8 cellular contexts compared by ENCODE assay signal in the genomic region with DNA sequence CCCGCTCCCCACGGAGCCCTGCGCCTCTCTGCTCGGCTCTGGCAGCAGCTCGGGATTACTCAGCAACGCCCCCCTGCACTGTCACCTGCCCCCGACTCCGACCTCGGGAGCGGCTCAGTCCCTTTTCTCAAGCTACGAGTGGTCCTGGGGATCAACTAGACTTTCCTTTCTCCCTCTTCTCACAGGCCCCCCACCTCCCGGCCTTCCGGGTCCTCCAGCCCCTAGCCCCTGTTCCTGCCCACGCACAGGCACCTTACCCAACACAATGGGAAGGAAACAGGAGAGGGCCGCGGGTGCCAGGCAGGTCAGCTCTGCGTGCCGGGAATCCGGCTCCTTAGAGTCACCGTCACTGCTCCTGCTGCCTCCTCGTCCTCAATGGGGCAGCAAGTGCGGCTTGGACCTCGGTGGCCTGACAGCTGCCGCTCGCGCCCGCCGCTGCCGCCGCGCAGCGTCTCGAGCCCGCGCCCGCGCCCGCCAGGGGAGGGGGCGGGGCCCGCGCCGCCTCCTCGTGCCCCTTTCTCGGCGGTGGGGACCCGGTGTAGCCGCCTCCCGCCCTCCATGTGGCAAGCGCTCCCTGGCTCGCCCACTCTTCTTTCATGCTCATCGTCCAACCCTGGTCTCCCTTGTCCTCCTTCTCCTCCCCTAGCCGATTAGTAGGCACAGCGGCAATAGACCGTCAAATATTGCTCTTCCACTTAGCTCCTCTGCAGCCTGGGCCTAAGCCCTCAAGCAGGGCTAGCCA. TPM values are rescaled to one million over a fixed set of nuclear protein-coding genes. Genes with fewer than 3 reads are reported as not detected.
A peak's percentile ranks its signal among the peaks of the same experiment; 100 is the strongest.
DNase-seq lines count a peak whose midpoint lies in the region; ATAC-seq, FAIRE-seq and TF ChIP-seq lines count a peak whose summit lies in the region.

A gene with protein sequence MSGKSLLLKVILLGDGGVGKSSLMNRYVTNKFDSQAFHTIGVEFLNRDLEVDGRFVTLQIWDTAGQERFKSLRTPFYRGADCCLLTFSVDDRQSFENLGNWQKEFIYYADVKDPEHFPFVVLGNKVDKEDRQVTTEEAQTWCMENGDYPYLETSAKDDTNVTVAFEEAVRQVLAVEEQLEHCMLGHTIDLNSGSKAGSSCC (minus strand): TSS at position 455 of the 742 bp plus-strand sequence. CDS start 6,473 bp downstream, outside the sequence.

- no peaks in the 10 kb centered on the region for H3K9me3 ChIP-seq in ectodermal cell (ENCODE audit: control insufficient read depth, low read length)

- peak within 1 kb of the TSS; percentile 76 for H3K4me3 Mint-ChIP-seq in activated CD4-positive, alpha-beta memory T cell treated with anti-CD3 and anti-CD28 coated beads, Interleukin-2, amount 10 ng/mL, durations not matched to agents 7 days and 5 days

- CTCF ChIA-PET in activated CD4-positive, alpha-beta memory T cell treated with anti-CD3 and anti-CD28 coated beads, Interleukin-2, amount 10 ng/mL, durations not matched to agents 7 days and 5 days (lab: Charles Lee): interaction anchor here (1.1 to 5.0 kb wide), 2 partner anchors 13 to 15 kb away, joined by 3 to 15 read pairs; no protein-coding TSS in a partner anchor

- ATAC-seq in HG02759 (IDR thresholded peaks at IDR 0.05; ENCODE audit: unreplicated experiment): peak; percentile 96

- TF ChIP-seq CTCF in GM13977 (IDR thresholded peaks at IDR 0.05; ENCODE audit: extremely low read depth, insufficient read depth, missing control alignments): no peak

- H3K27me3 ChIP-seq in ectodermal cell (ENCODE audit: control insufficient read depth, insufficient read depth, low read length, poor library complexity, severe bottlenecking): peaks cover 5% of the 10 kb centered on the region

- no peaks in the 10 kb centered on the region for H3K36me3 ChIP-seq in ectodermal cell (ENCODE audit: control insufficient read depth, insufficient read depth, low read length)

- no peaks in the 10 kb centered on the region for H3K4me1 ChIP-seq in ectodermal cell (ENCODE audit: control insufficient read depth, insufficient read depth, low read length)

- DNase-seq in GM13977 (ENCODE audit: low spot score): peak; percentile 69
- peak; percentile 10 for DNase-seq in NCI-H2029 (lab: John Stamatoyannopoulos, UW)
- DNase-seq in activated CD4-positive, alpha-beta memory T cell treated with anti-CD3 and anti-CD28 coated beads, Interleukin-2, amount 10 ng/mL, durations not matched to agents 7 days and 5 days: peak; percentile 60
- peak; percentile 63 for DNase-seq in medulla oblongata (ENCODE audit: extremely low spot score)
- peak; percentile 18 for DNase-seq in stimulated activated CD8-positive, alpha-beta memory T cell treated with anti-CD3 and anti-CD28 coated beads, Interleukin-15, amount 100 ng/mL, for 24 hours (ENCODE audit: low read depth)
- no peak for DNase-seq in RCC 7860 (ENCODE audit: low spot score)

- no peak for FAIRE-seq in RCC 7860 (lab: Jason Lieb, UNC)

- 1% methylated on average over 54 of the region's 54 CpGs for WGBS in ectodermal cell, 2 experiments

- POLR2A ChIA-PET in activated CD4-positive, alpha-beta memory T cell treated with anti-CD3 and anti-CD28 coated beads, Interleukin-2, amount 10 ng/mL, durations not matched to agents 7 days and 5 days (lab: Charles Lee): interaction anchor here (1.6 kb wide), 1 partner anchor 87 kb away, joined by 5 read pairs; no protein-coding TSS in a partner anchor

- H3K9me3 Mint-ChIP-seq in activated CD4-positive, alpha-beta memory T cell treated with anti-CD3 and anti-CD28 coated beads, Interleukin-2, amount 10 ng/mL, durations not matched to agents 7 days and 5 days: no peaks in the 10 kb centered on the region

- H3K36me3 Mint-ChIP-seq in activated CD4-positive, alpha-beta memory T cell treated with anti-CD3 and anti-CD28 coated beads, Interleukin-2, amount 10 ng/mL, durations not matched to agents 7 days and 5 days (ENCODE audit: low read depth): no peaks in the 10 kb centered on the region

- H3K27ac ChIP-seq in ectodermal cell (ENCODE audit: insufficient read depth, low read depth, low read length, poor library complexity, severe bottlenecking): no peak within 1 kb of the TSS

- peak within 1 kb of the TSS; percentile 49 for H3K4me3 ChIP-seq in ectodermal cell (ENCODE audit: insufficient read depth, low read depth, low read length)

- H3K4me1 Mint-ChIP-seq in activated CD4-positive, alpha-beta memory T cell treated with anti-CD3 and anti-CD28 coated beads, Interleukin-2, amount 10 ng/mL, durations not matched to agents 7 days and 5 days: peaks cover 5% of the 10 kb centered on the region

- no peak within 1 kb of the TSS for H3K27ac Mint-ChIP-seq in activated CD4-positive, alpha-beta memory T cell treated with anti-CD3 and anti-CD28 coated beads, Interleukin-2, amount 10 ng/mL, durations not matched to agents 7 days and 5 days

- H3K27me3 Mint-ChIP-seq in activated CD4-positive, alpha-beta memory T cell treated with anti-CD3 and anti-CD28 coated beads, Interleukin-2, amount 10 ng/mL, durations not matched to agents 7 days and 5 days: peaks cover 16% of the 10 kb centered on the region

- in situ Hi-C loops in GM13977 (cut with MboI; ENCODE audit: low pct_unique_long_range_greater_than_20kb, low sequenced_read_pairs, unreplicated experiment): loop anchor here (25.0 kb wide), 1 partner anchor 280 kb away; a partner anchor contains a TSS

RNA-seq across cellular contexts. Expression of the gene that starts here (rescaled TPM):
- total RNA-seq in activated CD4-positive, alpha-beta memory T cell treated with anti-CD3 and anti-CD28 coated beads, Interleukin-2, amount 10 ng/mL, durations not matched to agents 7 days and 5 days: under 1 TPM; 0.35 to 0.45 TPM
- 2.5 TPM for polyA plus RNA-seq in ectodermal cell (2013, experiment 1 of 4)
- 3.3 TPM for polyA plus RNA-seq in ectodermal cell (2013, experiment 2 of 4)
- 2.0 TPM for polyA plus RNA-seq in ectodermal cell (2013, experiment 3 of 4)
- polyA plus RNA-seq in ectodermal cell (2013, experiment 4 of 4): 1.9 TPM

Comparison
In these comparisons a context has a peak if more than half of its experiments do, and no peak if none do; other contexts are left out.
1. Peak in DNase-seq in activated CD4-positive, alpha-beta memory T cell treated with anti-CD3 and anti-CD28 coated beads, Interleukin-2, amount 10 ng/mL, durations not matched to agents 7 days and 5 days; RNA of the gene not detected or under 1 TPM.